ENCODE assay signal across 16 cellular contexts in genomic region chr13:35723820-35724219, GRCh38.
DNase-seq lines count a peak whose midpoint lies in the region; ATAC-seq and TF ChIP-seq lines count a peak whose summit lies in the region.
"Had no signal": no experiment of that assay in that cellular context is flagged by ENCODE, and none has a peak within 500 bp of the region (broad histone marks: within the 10 kb centered on the region; RNA-seq: fewer than 3 reads in every experiment).

No MANE protein-coding gene starts in this region.

- no peaks in the 10 kb centered on the region for H3K79me2 ChIP-seq in fibroblast of lung (ENCODE audit: control insufficient read depth, insufficient read depth, low read length)
- H3K79me2 ChIP-seq in neural cell (replicated peaks; ENCODE audit: insufficient read depth, low read length), result no peaks in the 10 kb centered on the region

- no peaks in the 10 kb centered on the region for H3F3A ChIP-seq in neural cell (ENCODE audit: insufficient read depth, low read length, poor library complexity, severe bottlenecking)

- H4K20me1 ChIP-seq in fibroblast of lung (ENCODE audit: control insufficient read depth, extremely low read depth, insufficient read depth, low read length) (no peaks in the 10 kb centered on the region), neural cell (ENCODE audit: insufficient read depth) (no peaks in the 10 kb centered on the region)

- H3K9me3 ChIP-seq in fibroblast of lung (ENCODE audit: control insufficient read depth, insufficient read depth, low read depth, low read length) (no peaks in the 10 kb centered on the region), neural cell (ENCODE audit: low read length) (no peaks in the 10 kb centered on the region)

- TF ChIP-seq RAD21 in neural cell (conservative IDR thresholded peaks at IDR 0.05), result no peak

- H2AFZ ChIP-seq in fibroblast of lung (ENCODE audit: low read length), result no peak overlapping the region
- no peak overlapping the region for H2AFZ ChIP-seq in neural cell (ENCODE audit: low read depth, low read length)
- H2AFZ ChIP-seq: neural progenitor cell had no signal

- TF ChIP-seq CTCF in fibroblast of lung (conservative IDR thresholded peaks at IDR 0.05 in 1 of 2, IDR thresholded peaks at IDR 0.05 in 1 of 2; ENCODE audit: low read depth in 1 of 2, low read length in 2 of 2) (no peak), neural cell (IDR thresholded peaks at IDR 0.05; ENCODE audit: poor library complexity, severe bottlenecking) (no peak)

- H3K36me3 ChIP-seq in fibroblast of lung (ENCODE audit: control insufficient read depth, insufficient read depth, low read length) (no peaks in the 10 kb centered on the region), neural cell (ENCODE audit: insufficient read depth, low read length) (no peaks in the 10 kb centered on the region)
- H3K36me3 ChIP-seq: neural progenitor cell had no signal

- TF ChIP-seq EP300 in neural cell (conservative IDR thresholded peaks at IDR 0.05; ENCODE audit: poor library complexity, severe bottlenecking), result peak; percentile 79

- no peak overlapping the region for H3K4me3 ChIP-seq in fibroblast of lung (replicated peaks in 1 of 4; ENCODE audit: control extremely low read depth in 1 of 4, insufficient read depth in 1 of 4, low read depth in 3 of 4, low read length in 4 of 4)
- no peak overlapping the region for H3K4me3 ChIP-seq in neural cell (ENCODE audit: low read length)
- H3K4me3 ChIP-seq: neural progenitor cell had no signal

- no peak for ATAC-seq in HG03097 (IDR thresholded peaks at IDR 0.05; ENCODE audit: low FRiP score, unreplicated experiment)
- ATAC-seq: PC-3 had no signal

- H3K9me2 ChIP-seq in neural cell (ENCODE audit: insufficient read depth, low read length), result no peaks in the 10 kb centered on the region

- H3K4me2 ChIP-seq in fibroblast of lung (ENCODE audit: extremely low read depth, insufficient read depth, low read length), result peak overlapping the region; percentile 17
- no peak overlapping the region for H3K4me2 ChIP-seq in neural cell (ENCODE audit: low read length)
- H3K4me2 ChIP-seq: neural progenitor cell had no signal

- H3K4me1 ChIP-seq in fibroblast of lung (ENCODE audit: control insufficient read depth, extremely low read depth, insufficient read depth, low read length), result peaks cover 13% of the 10 kb centered on the region
- H3K4me1 ChIP-seq: neural progenitor cell had no signal

- no peak overlapping the region for H3K27ac ChIP-seq in fibroblast of lung (ENCODE audit: insufficient read depth, low read length)
- no peak overlapping the region for H3K27ac ChIP-seq in neural cell (ENCODE audit: low read length)
- H3K27ac ChIP-seq: neural progenitor cell had no signal

- DNase-seq in AG20443 (ENCODE audit: low spot score), result peak; percentile 62
- DNase-seq in RPMI7951 (ENCODE audit: low read depth), result peak; percentile 34
- DNase-seq in fibroblast of lung (ENCODE audit: low read depth in 2 of 2), result peak in 1 of 2 donors; percentile 60
- no peak for DNase-seq in activated CD8-positive, alpha-beta memory T cell treated with anti-CD3 and anti-CD28 coated beads for 24 hours
- DNase-seq in NK-92 treated with Interleukin-12 subunit alpha and Interleukin-12 subunit beta, amount 100 ng/mL, for 24 hours (lab: John Stamatoyannopoulos, UW), result no peak
- DNase-seq in SW 1271 (lab: John Stamatoyannopoulos, UW), result no peak
- DNase-seq: activated naive CD8-positive, alpha-beta T cell treated with anti-CD3 and anti-CD28 coated beads, Interleukin-2, amount 10 ng/mL, durations not matched to agents 7 days and 5 days; dermis blood vessel endothelial cell; glutamatergic neuron; NCI-H2171 treated with DMSO at 0.1 percent for 48 hours; PC-3; stimulated activated CD8-positive, alpha-beta memory T cell treated with anti-CD3 and anti-CD28 coated beads, Interleukin-4, amount 100 ng/mL, for 48 hours; T-helper 9 cell had no signal

- H3K9ac ChIP-seq in fibroblast of lung (ENCODE audit: insufficient read depth, low read length) (no peak overlapping the region), neural cell (ENCODE audit: low read length) (no peak overlapping the region)
- H3K9ac ChIP-seq: neural progenitor cell had no signal

- no peaks in the 10 kb centered on the region for H3K27me3 ChIP-seq in fibroblast of lung (ENCODE audit: control insufficient read depth, insufficient read depth, low read length)
- no peaks in the 10 kb centered on the region for H3K27me3 ChIP-seq in neural cell (ENCODE audit: insufficient read depth, low read depth, low read length)
- H3K27me3 ChIP-seq: neural progenitor cell had no signal

TF ChIP-seq in neural cell, 6 proteins besides CTCF, POLR2A, EP300 and RAD21:
- TF ChIP-seq POLR2AphosphoS5 (IDR thresholded peaks at IDR 0.05) (peak; percentile 23), MXI1 (conservative IDR thresholded peaks at IDR 0.05; ENCODE audit: poor library complexity, severe bottlenecking) (no peak)

Comparison
In these comparisons a context has a peak if more than half of its experiments do, and no peak if none do; other contexts are left out.
1. DNase-seq: peak in AG20443 (single experiment) and RPMI7951 (single experiment); none in activated CD8-positive, alpha-beta memory T cell treated with anti-CD3 and anti-CD28 coated beads for 24 hours (single experiment), NK-92 treated with Interleukin-12 subunit alpha and Interleukin-12 subunit beta, amount 100 ng/mL, for 24 hours (single experiment) and SW 1271 (0 of 2).